ENCODE assay signal across 12 cellular contexts in the genomic region with DNA sequence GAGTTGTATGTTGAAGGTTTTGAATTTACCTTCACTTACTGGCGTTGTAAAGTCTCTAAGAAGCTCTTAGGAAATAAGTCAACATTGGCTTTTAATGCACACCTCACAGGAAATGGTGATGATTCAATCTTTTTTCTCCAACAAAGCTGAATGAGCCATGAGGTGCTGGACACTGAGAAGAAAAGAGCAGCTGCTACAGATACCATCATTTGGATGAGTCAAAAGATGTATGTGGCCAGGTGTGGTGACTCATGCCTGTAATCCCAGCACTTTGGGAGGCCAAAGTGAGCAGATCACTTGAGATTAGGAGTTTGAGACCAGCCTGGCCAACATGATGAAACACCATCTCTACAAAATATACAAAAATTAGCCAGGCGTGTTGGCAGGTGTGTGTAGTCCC. TPM values are rescaled to one million over a fixed set of nuclear protein-coding genes. Genes with fewer than 3 reads are reported as not detected.
DNase-seq lines count a peak whose midpoint lies in the region; ATAC-seq, FAIRE-seq and TF ChIP-seq lines count a peak whose summit lies in the region.
"Had no signal": no experiment of that assay in that cellular context is flagged by ENCODE, and none has a peak within 500 bp of the region (broad histone marks: within the 10 kb centered on the region; RNA-seq: fewer than 3 reads in every experiment).

No MANE protein-coding gene starts in this region.

- peaks cover 7% of the 10 kb centered on the region for H3K4me1 Mint-ChIP-seq in CD8-positive, alpha-beta T cell (ENCODE audit: low read depth)
- no peaks in the 10 kb centered on the region for H3K4me1 Mint-ChIP-seq in WTC11
- H3K4me1 Mint-ChIP-seq: nephron had no signal

- no peaks in the 10 kb centered on the region for H3K9me3 ChIP-seq in CD8-positive, alpha-beta T cell (ENCODE audit: low read length)
- no peaks in the 10 kb centered on the region; the same call in 1 of the 3 replicates for H3K9me3 ChIP-seq in GM12878 (replicated peaks; ENCODE audit: control insufficient read depth, insufficient read depth, low read length)

- no peak overlapping the region for H3K4me3 Mint-ChIP-seq in CD8-positive, alpha-beta T cell
- H3K4me3 Mint-ChIP-seq in WTC11: no peak overlapping the region
- H3K4me3 Mint-ChIP-seq: nephron had no signal

- no peak for TF ChIP-seq CTCF in CD8-positive, alpha-beta T cell (IDR thresholded peaks at IDR 0.05)
- TF ChIP-seq CTCF in GM20000 (IDR thresholded peaks at IDR 0.05; ENCODE audit: extremely low read depth, missing control alignments) (no peak), GM12878 (IDR thresholded peaks at IDR 0.05 in 2 of 3, conservative IDR thresholded peaks at IDR 0.05 in 1 of 3; ENCODE audit: control insufficient read depth in 2 of 3, extremely low read depth in 1 of 3, insufficient read depth in 1 of 3, low read depth in 3 of 3, low read length in 3 of 3) (no peak), WTC11 (IDR thresholded peaks at IDR 0.05) (no peak)

- RAD21 ChIA-PET in GM12878 (lab: Charles Lee; ENCODE audit: unreplicated experiment): interaction anchor here (1.0 to 1.5 kb wide), 4 partner anchors 9 to 176 kb away, joined by 3 to 5 read pairs (median 4); no protein-coding TSS in a partner anchor

- BruUV-seq in GM12878 (replicated peaks; lab: Mats Ljungman, UMichigan): no TSS peak

- DNase-seq in CD8-positive, alpha-beta T cell: peak in 1 of 7 experiments; percentile 22
- DNase-seq in GM20000 (ENCODE audit: low spot score) (peak; percentile 8), M059J (ENCODE audit: low read depth) (peak; percentile 90), GM12878 (ENCODE audit: low read depth, low spot score) (no peak), NCI-H2107 (lab: John Stamatoyannopoulos, UW) (no peak), WTC11 (ENCODE audit: low spot score) (no peak), NCI-H1436 treated with DMSO at 0.1 percent for 48 hours (lab: John Stamatoyannopoulos, UW) (no peak)
- DNase-seq: NCI-H1694 treated with DMSO at 0.1 percent for 48 hours had no signal

- ATAC-seq in CD8-positive, alpha-beta T cell: peak; percentile 60
- peak; percentile 53 for ATAC-seq in GM12878
- no peak for ATAC-seq in GM19324 (IDR thresholded peaks at IDR 0.05; ENCODE audit: low FRiP score, unreplicated experiment)
- no peak for ATAC-seq in WTC11

- no peak overlapping the region; the same call in 1 of the 2 replicates for H2AFZ ChIP-seq in GM12878 (ENCODE audit: control insufficient read depth, low read depth, low read length)

- H3K4me1 ChIP-seq in CD8-positive, alpha-beta T cell (ENCODE audit: insufficient read depth, low read length): no peaks in the 10 kb centered on the region
- peaks cover 3% of the 10 kb centered on the region; the same call in 1 of the 2 replicates for H3K4me1 ChIP-seq in GM12878 (ENCODE audit: control insufficient read depth, insufficient read depth, low read length)

- no peaks in the 10 kb centered on the region for H3K27me3 ChIP-seq in CD8-positive, alpha-beta T cell (ENCODE audit: insufficient read depth, low read length)
- H3K27me3 ChIP-seq in GM12878 (replicated peaks in 1 of 2; ENCODE audit: control insufficient read depth in 2 of 2, insufficient read depth in 2 of 2, low read length in 1 of 2): no peaks in the 10 kb centered on the region

- no peak for TF ChIP-seq POLR2A in GM12878 (IDR thresholded peaks at IDR 0.05; ENCODE audit: low read depth, low read length)

- no peak overlapping the region for H3K27ac ChIP-seq in CD8-positive, alpha-beta T cell (ENCODE audit: low read depth, low read length)
- H3K27ac ChIP-seq in GM12878 (ENCODE audit: control insufficient read depth, insufficient read depth): no peak overlapping the region

- SMC1A ChIA-PET in GM12878 (lab: Charles Lee; ENCODE audit: uncharacterized antibody, unreplicated experiment): interaction anchor here (0.7 to 6.2 kb wide), 6 partner anchors 9 to 65 kb away, joined by 3 to 33 read pairs (median 4); no protein-coding TSS in a partner anchor

- H3K27me3 Mint-ChIP-seq in CD8-positive, alpha-beta T cell (ENCODE audit: low read depth): peaks cover 3% of the 10 kb centered on the region
- H3K27me3 Mint-ChIP-seq in WTC11 (ENCODE audit: low read depth): no peaks in the 10 kb centered on the region

- H3K27ac Mint-ChIP-seq in CD8-positive, alpha-beta T cell: no peak overlapping the region
- H3K27ac Mint-ChIP-seq in WTC11: no peak overlapping the region
- H3K27ac Mint-ChIP-seq: nephron had no signal

- no peak overlapping the region for H3K9ac ChIP-seq in GM12878 (ENCODE audit: control insufficient read depth, insufficient read depth, low read length)

- WGBS in GM12878 (ENCODE audit: insufficient coverage, insufficient replicate concordance, low lambda C conversion rate, missing lambda C conversion rate): 60% methylated on average over 2 of the region's 2 CpGs

- CTCF ChIA-PET in CD8-positive, alpha-beta T cell (lab: Charles Lee): interaction anchor here (0.6 to 2.2 kb wide), 5 partner anchors 14 to 607 kb away, joined by 3 to 11 read pairs (median 5); no protein-coding TSS in a partner anchor
- CTCF ChIA-PET in GM12878 (lab: Yijun Ruan, JAX): interaction anchor here (0.7 to 4.9 kb wide), 4 partner anchors 10 to 50 kb away, joined by 3 to 43 read pairs (median 22); no protein-coding TSS in a partner anchor
- CTCF ChIA-PET in WTC11 (lab: Charles Lee): interaction anchor here (0.6 to 4.3 kb wide), 4 partner anchors 14 to 184 kb away, joined by 3 to 14 read pairs (median 4); no protein-coding TSS in a partner anchor

- no peak overlapping the region for H3K4me2 ChIP-seq in GM12878 (ENCODE audit: control insufficient read depth, insufficient read depth)

- H4K20me1 ChIP-seq in GM12878 (ENCODE audit: control insufficient read depth, insufficient read depth): no peaks in the 10 kb centered on the region

- no peak; a peak in 1 of 4 replicates for TF ChIP-seq EP300 in GM12878 (IDR thresholded peaks at IDR 0.05; ENCODE audit: borderline replicate concordance in 1 of 2, control insufficient read depth in 1 of 2, low read depth in 2 of 2, low read length in 2 of 2)

- H3K4me3 ChIP-seq in CD8-positive, alpha-beta T cell (ENCODE audit: low read depth, low read length): no peak overlapping the region
- H3K4me3 ChIP-seq in GM12878: no peak overlapping the region

- H3K36me3 ChIP-seq in CD8-positive, alpha-beta T cell (ENCODE audit: insufficient read depth, low read length): no peaks in the 10 kb centered on the region
- no peaks in the 10 kb centered on the region for H3K36me3 ChIP-seq in GM12878 (ENCODE audit: control insufficient read depth in 2 of 2, insufficient read depth in 2 of 2, low read length in 1 of 2)

- H3K36me3 Mint-ChIP-seq in CD8-positive, alpha-beta T cell: no peaks in the 10 kb centered on the region
- H3K36me3 Mint-ChIP-seq in WTC11: no peaks in the 10 kb centered on the region

- no peaks in the 10 kb centered on the region for H3K9me3 Mint-ChIP-seq in CD8-positive, alpha-beta T cell
- H3K9me3 Mint-ChIP-seq in WTC11: peaks cover 5% of the 10 kb centered on the region
- H3K9me3 Mint-ChIP-seq: nephron had no signal

- TF ChIP-seq RAD21 in GM12878 (IDR thresholded peaks at IDR 0.05; ENCODE audit: insufficient read depth, low read depth, low read length): no peak

- intact Hi-C loops in CD8-positive, alpha-beta T cell (cut with DNase I, micrococcal nuclease): loop anchor here in 1 of 2 experiments (1.0 kb wide), 1 partner anchor 8 kb away; no protein-coding TSS in a partner anchor
- intact Hi-C loops in GM12878 (cut with micrococcal nuclease; ENCODE audit: unreplicated experiment): loop anchor here (10.0 kb wide), 1 partner anchor 768 kb away; no protein-coding TSS in a partner anchor

- in situ Hi-C loops in GM12878 (cut with MboI): loop anchor here (25.0 kb wide), 2 partner anchors 776 to 876 kb away; no protein-coding TSS in a partner anchor

- no peak for FAIRE-seq in GM12878 (lab: Jason Lieb, UNC)

- no peaks in the 10 kb centered on the region for H3K79me2 ChIP-seq in GM12878 (ENCODE audit: control insufficient read depth, insufficient read depth, low read length)

- POLR2A ChIA-PET in CD8-positive, alpha-beta T cell (lab: Charles Lee): interaction anchor here (1.0 kb wide), 1 partner anchor 8 kb away, joined by 3 read pairs; no protein-coding TSS in a partner anchor
- POLR2A ChIA-PET in GM12878 (lab: Charles Lee): no interaction called here
- POLR2A ChIA-PET in WTC11 (lab: Charles Lee): no interaction called here

RNA-seq across cellular contexts. Expression of a gene that starts 3.3 kb away (rescaled TPM):
- total RNA-seq in CD8-positive, alpha-beta T cell: under 1 TPM in 1 of 2 experiments, not detected in 1; 0.11 TPM
- total RNA-seq in M059J (2014; rRNA removed; shearing (Covaris generic)): 0.07 TPM in 1 of 2 replicates, not detected in the other
- total RNA-seq in GM12878 (2013; cell fraction: nucleolus; rRNA removed): 10.0 and 12.5 TPM in 2 replicates
- total RNA-seq in GM12878 (2014; rRNA removed): 0.49 and 0.62 TPM in 2 replicates
- 0.54 and 0.60 TPM in 2 replicates for total RNA-seq in GM12878 (2014; rRNA removed; fragmentation: Illumina TruSeq; extraction: Trizol)
- 0.19 and 0.64 TPM in 2 replicates for total RNA-seq in GM12878 (2021)
- polyA plus RNA-seq in GM12878 (2011; ENCODE audit: low read depth): 0.10 TPM
- 6.4 and 9.2 TPM in 2 replicates for polyA plus RNA-seq in GM12878 (2011; rRNA removed)
- polyA plus RNA-seq in GM12878 (2011; cell fraction: cytosol; rRNA removed): 2.2 and 3.0 TPM in 2 replicates
- 3.0 and 3.6 TPM in 2 replicates for polyA plus RNA-seq in GM12878 (2011; cell fraction: nucleus; rRNA removed)
- 0.24 and 0.38 TPM in 2 replicates for polyA plus RNA-seq in GM12878 (2012)
- 0.56 and 0.63 TPM in 2 replicates for polyA plus RNA-seq in GM12878 (2014; fragmentation: Illumina TruSeq; extraction: Trizol)
- polyA plus RNA-seq in GM12878 (2014; fragmentation: Nextera tagmentation; extraction: Ambion mirVana): under 1 TPM; 0.16 to 0.18 TPM
- 0.20 and 0.27 TPM in 2 replicates for polyA plus RNA-seq in GM12878 (2014; rRNA removed)
- polyA plus RNA-seq in GM12878 (2016; fragmentation: Nextera tagmentation; extraction: Ambion mirVana): 1 to 10 TPM; 1.3 to 1.7 TPM
- 5.0 and 9.8 TPM in 2 replicates for polyA minus RNA-seq in GM12878 (2011; rRNA and poly(A)+ RNA removed)
- 1.7 and 2.2 TPM in 2 replicates for polyA minus RNA-seq in GM12878 (2011; cell fraction: cytosol; rRNA and poly(A)+ RNA removed)
- polyA minus RNA-seq in GM12878 (2011; cell fraction: nucleus; rRNA and poly(A)+ RNA removed): 7.1 and 7.4 TPM in 2 replicates
- total RNA-seq in WTC11 (2021): not detected in 3 replicates
- total RNA-seq: cerebellum had no signal
- polyA plus RNA-seq: urinary bladder had no signal

RNA-seq across cellular contexts. Expression of a gene that starts 28.2 kb away (rescaled TPM):
- total RNA-seq in CD8-positive, alpha-beta T cell: not detected
- not detected in 2 replicates for total RNA-seq in M059J (2014; rRNA removed; shearing (Covaris generic))
- total RNA-seq in GM12878 (2013; cell fraction: nucleolus; rRNA removed): not detected in 2 replicates
- total RNA-seq in GM12878 (2014; rRNA removed) (not detected in 2 replicates), GM12878 (2014; rRNA removed; fragmentation: Illumina TruSeq; extraction: Trizol) (not detected in 2 replicates), GM12878 (2021) (not detected in 2 replicates), WTC11 (2021) (not detected in 3 replicates)
- polyA plus RNA-seq in GM12878 (2011; ENCODE audit: low read depth): not detected
- polyA plus RNA-seq in GM12878 (2011; rRNA removed) (not detected in 2 replicates), GM12878 (2014; fragmentation: Illumina TruSeq; extraction: Trizol) (not detected in 2 replicates), GM12878 (2014; fragmentation: Nextera tagmentation; extraction: Ambion mirVana) (not detected), GM12878 (2014; rRNA removed) (not detected in 2 replicates), GM12878 (2016; fragmentation: Nextera tagmentation; extraction: Ambion mirVana) (not detected)
- polyA plus RNA-seq in GM12878 (2011; cell fraction: cytosol; rRNA removed): not detected in 2 replicates
- not detected in 2 replicates for polyA plus RNA-seq in GM12878 (2011; cell fraction: nucleus; rRNA removed)
- not detected in 2 replicates for polyA plus RNA-seq in GM12878 (2012)
- not detected in 2 replicates for polyA minus RNA-seq in GM12878 (2011; rRNA and poly(A)+ RNA removed)
- not detected in 2 replicates for polyA minus RNA-seq in GM12878 (2011; cell fraction: cytosol; rRNA and poly(A)+ RNA removed)
- polyA minus RNA-seq in GM12878 (2011; cell fraction: nucleus; rRNA and poly(A)+ RNA removed): not detected in 2 replicates
- total RNA-seq: cerebellum, urinary bladder had no signal
- polyA plus RNA-seq: urinary bladder had no signal

Comparison
In these comparisons a context has a peak if more than half of its experiments do, and no peak if none do; other contexts are left out.
1. ATAC-seq: peak in CD8-positive, alpha-beta T cell (single experiment) and GM12878 (single experiment); none in GM19324 (single experiment) and WTC11 (single experiment).
2. DNase-seq: peak in GM20000 (single experiment) and M059J (single experiment); none in GM12878 (single experiment), NCI-H2107 (single experiment), WTC11 (single experiment) and NCI-H1436 treated with DMSO at 0.1 percent for 48 hours (single experiment).